In the genomic region with DNA sequence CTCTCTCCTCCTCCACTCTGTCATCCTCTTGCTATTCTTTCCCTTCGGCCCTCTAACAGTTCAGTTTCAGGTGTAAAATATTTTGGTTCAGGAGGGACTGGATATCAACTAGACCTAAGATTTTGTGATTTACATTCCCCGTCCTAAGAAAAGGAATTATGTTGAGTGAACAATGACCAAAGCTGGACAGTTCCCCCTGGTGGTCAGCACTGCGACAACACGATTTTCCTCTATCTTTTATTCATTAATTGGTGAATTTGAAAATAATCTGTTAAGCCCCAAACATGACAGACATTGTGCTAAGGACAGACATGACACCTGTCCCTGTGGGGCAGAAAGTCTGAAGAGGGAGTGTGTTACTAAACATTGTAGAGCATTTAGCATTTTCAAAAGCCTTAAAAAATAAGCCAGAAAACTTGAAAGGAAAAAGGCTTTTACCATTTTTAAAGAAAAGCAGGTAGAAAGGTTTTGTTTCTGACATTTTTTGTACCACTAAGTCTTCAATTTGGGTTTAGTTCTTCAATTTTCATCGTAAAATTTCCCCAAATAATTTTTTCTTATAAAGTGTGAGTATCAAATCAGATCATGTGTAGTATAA, we compare ENCODE assay signal across 8 cellular contexts. TPM values are rescaled to one million over a fixed set of nuclear protein-coding genes. Genes with fewer than 3 reads are reported as not detected.
DNase-seq lines count a peak whose midpoint lies in the region; ATAC-seq and TF ChIP-seq lines count a peak whose summit lies in the region.

No MANE protein-coding gene starts in this region.

- peak; percentile 26 for DNase-seq in BE2C
- peak; percentile 43 for DNase-seq in H7
- DNase-seq in RKO (ENCODE audit: low spot score): peak; percentile 49
- peak; percentile 27 to 58 for DNase-seq in erythroblast (lab: John Stamatoyannopoulos, UW)
- DNase-seq in ovary: peak; percentile 20 to 58 (median 47)
- DNase-seq in activated CD8-positive, alpha-beta memory T cell treated with anti-CD3 and anti-CD28 coated beads, Interleukin-2, amount 10 ng/mL, durations not matched to agents 7 days and 5 days: no peak

- no peak for TF ChIP-seq EP300 in ovary (IDR thresholded peaks at IDR 0.05)

- TF ChIP-seq POLR2A in erythroblast (IDR thresholded peaks at IDR 0.05; ENCODE audit: low read length) (no peak), ovary (IDR thresholded peaks at IDR 0.05) (no peak)

- H3K27ac ChIP-seq in ovary: no peak overlapping the region

- H3K9me3 ChIP-seq in BE2C (no peaks in the 10 kb centered on the region), ovary (no peaks in the 10 kb centered on the region)

- H3K36me3 Mint-ChIP-seq in activated CD8-positive, alpha-beta memory T cell treated with anti-CD3 and anti-CD28 coated beads, Interleukin-2, amount 10 ng/mL, durations not matched to agents 7 days and 5 days: no peaks in the 10 kb centered on the region

- H3K9me3 Mint-ChIP-seq in activated CD8-positive, alpha-beta memory T cell treated with anti-CD3 and anti-CD28 coated beads, Interleukin-2, amount 10 ng/mL, durations not matched to agents 7 days and 5 days (ENCODE audit: low read depth): no peaks in the 10 kb centered on the region

- CTCF ChIA-PET in activated CD8-positive, alpha-beta memory T cell treated with anti-CD3 and anti-CD28 coated beads, Interleukin-2, amount 10 ng/mL, durations not matched to agents 7 days and 5 days (lab: Charles Lee): interaction anchor here (1.4 kb wide), 1 partner anchor 80 kb away, joined by 3 read pairs; no protein-coding TSS in a partner anchor

- H3K4me1 ChIP-seq in BE2C (no peaks in the 10 kb centered on the region), ovary (ENCODE audit: insufficient read depth) (no peaks in the 10 kb centered on the region)

- peak; percentile 67 for TF ChIP-seq CTCF in BE2C (IDR thresholded peaks at IDR 0.05; ENCODE audit: low read depth, low read length)
- peak; percentile 48 to 75 (median 65) for TF ChIP-seq CTCF in ovary (IDR thresholded peaks at IDR 0.05)

- no peak for ATAC-seq in GM18502 (IDR thresholded peaks at IDR 0.05; ENCODE audit: poor library complexity, unreplicated experiment)
- no peak for ATAC-seq in HG02759 (IDR thresholded peaks at IDR 0.05; ENCODE audit: unreplicated experiment)
- no peak for ATAC-seq in activated CD8-positive, alpha-beta memory T cell treated with anti-CD3 and anti-CD28 coated beads, Interleukin-2, amount 10 ng/mL, durations not matched to agents 7 days and 5 days

- H3K27ac Mint-ChIP-seq in activated CD8-positive, alpha-beta memory T cell treated with anti-CD3 and anti-CD28 coated beads, Interleukin-2, amount 10 ng/mL, durations not matched to agents 7 days and 5 days: no peak overlapping the region

- intact Hi-C loops in ovary (cut with DNase I): loop anchor here in 1 of 4 donors (5.0 kb wide), 1 partner anchor 117 kb away; no protein-coding TSS in a partner anchor

- no peaks in the 10 kb centered on the region for H3K36me3 ChIP-seq in BE2C
- H3K36me3 ChIP-seq in H7 (replicated peaks; ENCODE audit: control insufficient read depth, insufficient read depth, low read length): 0 out of 2 replicates have a peak, but pooled peaks cover 1% of the 10 kb centered on the region
- no peaks in the 10 kb centered on the region for H3K36me3 ChIP-seq in ovary

- H3K4me3 ChIP-seq in BE2C (ENCODE audit: low read depth, low read length) (no peak overlapping the region), H7 (ENCODE audit: insufficient read depth, low read depth, low read length) (no peak overlapping the region), ovary (no peak overlapping the region)

- no peaks in the 10 kb centered on the region for H3K27me3 ChIP-seq in BE2C
- H3K27me3 ChIP-seq in H7 (ENCODE audit: control insufficient read depth, insufficient read depth, low read length): no peaks in the 10 kb centered on the region; the same call in 1 of the 2 replicates
- no peaks in the 10 kb centered on the region for H3K27me3 ChIP-seq in ovary

- no peaks in the 10 kb centered on the region for H3K27me3 Mint-ChIP-seq in activated CD8-positive, alpha-beta memory T cell treated with anti-CD3 and anti-CD28 coated beads, Interleukin-2, amount 10 ng/mL, durations not matched to agents 7 days and 5 days

- H3K4me3 Mint-ChIP-seq in activated CD8-positive, alpha-beta memory T cell treated with anti-CD3 and anti-CD28 coated beads, Interleukin-2, amount 10 ng/mL, durations not matched to agents 7 days and 5 days: no peak overlapping the region

- H3K4me1 Mint-ChIP-seq in activated CD8-positive, alpha-beta memory T cell treated with anti-CD3 and anti-CD28 coated beads, Interleukin-2, amount 10 ng/mL, durations not matched to agents 7 days and 5 days: peaks cover 7% of the 10 kb centered on the region

- 17 to 22% (median 18%) methylated on average over 5 of the region's 5 CpGs for WGBS in ovary, 3 donors

RNA-seq across cellular contexts. Expression of gene GTF2A1L, which starts 28.4 kb away (rescaled TPM):
- not detected for polyA plus RNA-seq in BE2C (2012; ENCODE audit: insufficient read depth, insufficient read length, low read depth)
- 1.7 and 2.5 TPM in 2 replicates for total RNA-seq in H7 (2014; rRNA removed; shearing (Covaris generic))
- total RNA-seq in ovary: 10 to 100 TPM in 1 of 7 donors, 1 to 10 TPM in 4, not detected in 2; 2.1 to 13.8 (median 3.5) TPM
- polyA plus RNA-seq in ovary: 1 to 10 TPM in 1 of 2 donors, not detected in 1; 3.7 TPM
- not detected for total RNA-seq in activated CD8-positive, alpha-beta memory T cell treated with anti-CD3 and anti-CD28 coated beads, Interleukin-2, amount 10 ng/mL, durations not matched to agents 7 days and 5 days

RNA-seq across cellular contexts. Expression of gene STON1, which starts 59.3 kb away (rescaled TPM):
- not detected for polyA plus RNA-seq in BE2C (2012; ENCODE audit: insufficient read depth, insufficient read length, low read depth)
- 5.1 and 9.0 TPM in 2 replicates for total RNA-seq in H7 (2014; rRNA removed; shearing (Covaris generic))
- total RNA-seq in ovary: 10 to 100 TPM; 17.7 to 52.5 (median 38.0) TPM
- 10 to 100 TPM; 26.5 to 46.0 TPM for polyA plus RNA-seq in ovary
- 1 to 10 TPM; 2.4 to 3.5 TPM for total RNA-seq in activated CD8-positive, alpha-beta memory T cell treated with anti-CD3 and anti-CD28 coated beads, Interleukin-2, amount 10 ng/mL, durations not matched to agents 7 days and 5 days
